ENCODE assay signal across 8 cellular contexts in the genomic region with DNA sequence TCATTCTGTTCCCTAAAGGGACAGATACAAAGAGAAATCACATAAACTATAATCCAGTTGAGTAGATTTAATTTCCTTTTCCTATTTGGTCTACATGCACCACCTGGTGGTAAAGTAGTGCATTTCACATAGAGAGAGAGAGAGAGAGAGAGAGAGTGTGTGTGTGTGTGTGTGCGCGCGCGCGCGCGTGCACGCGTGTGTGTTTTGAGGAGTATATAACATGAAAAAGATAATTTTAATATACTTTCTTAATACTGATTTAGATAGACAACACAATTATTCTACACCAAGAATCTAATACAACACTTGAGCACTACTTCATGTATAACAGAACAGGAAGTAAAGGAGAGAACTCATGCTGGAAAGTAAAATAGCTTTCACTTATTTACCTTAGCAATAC. TPM values are rescaled to one million over a fixed set of nuclear protein-coding genes. Genes with fewer than 3 reads are reported as not detected.
DNase-seq lines count a peak whose midpoint lies in the region; FAIRE-seq and TF ChIP-seq lines count a peak whose summit lies in the region.

No MANE protein-coding gene starts in this region.

- TF ChIP-seq CTCF in bronchial epithelial cell (IDR thresholded peaks at IDR 0.05; ENCODE audit: insufficient read depth, low read length, severe bottlenecking) = peak; percentile 55

- FAIRE-seq in HTR-8/SVneo (lab: Jason Lieb, UNC) = no peak
- no peak for FAIRE-seq in bronchial epithelial cell (lab: Jason Lieb, UNC)

- H3K4me3 ChIP-seq in bronchial epithelial cell (ENCODE audit: low read depth, low read length) = no peak overlapping the region

- H3K36me3 ChIP-seq in bronchial epithelial cell (ENCODE audit: control insufficient read depth, insufficient read depth, low read length) = no peaks in the 10 kb centered on the region

- H3K27me3 ChIP-seq in bronchial epithelial cell (ENCODE audit: control insufficient read depth, insufficient read depth, low read length) = no peaks in the 10 kb centered on the region

- peak; percentile 30 for DNase-seq in NCI-H146 (lab: John Stamatoyannopoulos, UW)
- no peak for DNase-seq in NCI-H146 treated with DMSO at 0.1 percent for 48 hours (lab: John Stamatoyannopoulos, UW; ENCODE audit: unreplicated experiment)
- peak; percentile 9 for DNase-seq in HTR-8/SVneo (ENCODE audit: insufficient read length, low spot score)
- DNase-seq in SHP77 treated with DMSO at 0.1 percent for 48 hours (lab: John Stamatoyannopoulos, UW) = peak; percentile 47
- peak; percentile 52 for DNase-seq in bronchial epithelial cell (ENCODE audit: low read depth)
- peak; percentile 36 for DNase-seq in kidney glomerular epithelial cell (lab: John Stamatoyannopoulos, UW)
- DNase-seq in stimulated activated CD4-positive, alpha-beta T cell treated with anti-CD3 and anti-CD28 coated beads, Interleukin-4, amount 100 ng/mL, for 1 hour = peak; percentile 21
- DNase-seq in amniotic stem cell (lab: John Stamatoyannopoulos, UW) = no peak

RNA-seq across cellular contexts. Expression of a gene that starts 1.1 kb away (rescaled TPM):
- total RNA-seq in bronchial epithelial cell = 0.13 and 4.7 TPM in 2 replicates

Comparison
In these comparisons a context has a peak if more than half of its experiments do, and no peak if none do; other contexts are left out.
1. DNase-seq: peak in NCI-H146 (single experiment), HTR-8/SVneo (single experiment), SHP77 treated with DMSO at 0.1 percent for 48 hours (single experiment), bronchial epithelial cell (single experiment), kidney glomerular epithelial cell (single experiment) and stimulated activated CD4-positive, alpha-beta T cell treated with anti-CD3 and anti-CD28 coated beads, Interleukin-4, amount 100 ng/mL, for 1 hour (single experiment); none in NCI-H146 treated with DMSO at 0.1 percent for 48 hours (single experiment) and amniotic stem cell (single experiment).